Comparison of ENCODE assay signal across 8 cellular contexts in genomic region chr11:614583-615452, GRCh38. TPM values are rescaled to one million over a fixed set of nuclear protein-coding genes. Genes with fewer than 3 reads are reported as not detected.
DNase-seq lines count a peak whose midpoint lies in the region; ATAC-seq and TF ChIP-seq lines count a peak whose summit lies in the region.

No MANE protein-coding gene starts in this region.

- peaks cover 11% of the 10 kb centered on the region for H3K36me3 ChIP-seq in H7 (replicated peaks; ENCODE audit: control insufficient read depth, insufficient read depth, low read length)
- H3K36me3 ChIP-seq in heart right ventricle = peaks cover 0 to 54% (median 35%) of the 10 kb centered on the region in 9 donors
- peaks cover 0 to 30% of the 10 kb centered on the region in 2 donors for H3K36me3 ChIP-seq in gastrocnemius medialis

- CTCF ChIA-PET in activated CD4-positive, alpha-beta memory T cell treated with anti-CD3 and anti-CD28 coated beads, Interleukin-2, amount 10 ng/mL, durations not matched to agents 7 days and 5 days (lab: Charles Lee) = interaction anchor here (0.9 to 1.4 kb wide), 2 partner anchors 108 to 111 kb away, joined by 3 to 4 read pairs; no protein-coding TSS in a partner anchor

- H3K36me3 Mint-ChIP-seq in activated CD4-positive, alpha-beta memory T cell treated with anti-CD3 and anti-CD28 coated beads, Interleukin-2, amount 10 ng/mL, durations not matched to agents 7 days and 5 days (ENCODE audit: low read depth) = peaks cover 47% of the 10 kb centered on the region

- no peak for TF ChIP-seq POLR2A in gastrocnemius medialis (IDR thresholded peaks at IDR 0.05)

- DNase-seq in H7 (no peak), heart right ventricle (peak in 1 of 2 donors; percentile 59), gastrocnemius medialis (peak; percentile 62 to 80), GM03348 (ENCODE audit: low spot score) (no peak)
- DNase-seq in activated CD4-positive, alpha-beta memory T cell treated with anti-CD3 and anti-CD28 coated beads, Interleukin-2, amount 10 ng/mL, durations not matched to agents 7 days and 5 days = no peak
- DNase-seq in activated effector memory CD4-positive, alpha-beta T cell treated with anti-CD3 and anti-CD28 coated beads, Interleukin-2, amount 50 U/mL, for 16 hours = no peak

- peak overlapping the region; percentile 97 for H3K27ac Mint-ChIP-seq in activated CD4-positive, alpha-beta memory T cell treated with anti-CD3 and anti-CD28 coated beads, Interleukin-2, amount 10 ng/mL, durations not matched to agents 7 days and 5 days

- in situ Hi-C loops in gastrocnemius medialis (cut with MboI; ENCODE audit: low sequenced_read_pairs in 4 of 4) = no loop called here

- H3K27ac ChIP-seq in 22Rv1 (peak overlapping the region; percentile 86), heart right ventricle (peak overlapping the region; percentile 74 to 99 (median 96)), gastrocnemius medialis (peak overlapping the region; percentile 91 to 94 (median 93))

- POLR2A ChIA-PET in activated CD4-positive, alpha-beta memory T cell treated with anti-CD3 and anti-CD28 coated beads, Interleukin-2, amount 10 ng/mL, durations not matched to agents 7 days and 5 days (lab: Charles Lee) = interaction anchor here (0.6 to 3.0 kb wide), 28 partner anchors 8 to 191 kb away, joined by 3 to 15 read pairs (median 4); partner anchors contain the start of genes CDHR5, DEAF1, HRAS and LMNTD2

- H3K9me3 ChIP-seq in heart right ventricle = no peaks in the 10 kb centered on the region
- no peaks in the 10 kb centered on the region for H3K9me3 ChIP-seq in gastrocnemius medialis

- intact Hi-C loops in heart right ventricle (cut with DNase I) = loop anchor here in 3 of 10 donors (2.0 to 5.0 kb wide), 2 partner anchors 38 kb away; partner anchors contain the start of gene PHRF1 (in 3 of the 3)
- intact Hi-C loops in gastrocnemius medialis (cut with DNase I; ENCODE audit: low total_unique reads) = loop anchor here (2.0 kb wide), 1 partner anchor 46 kb away; no protein-coding TSS in a partner anchor

- 52 to 60% methylated on average over 63 to 67 of the region's 67 CpGs for WGBS in heart right ventricle, 2 donors

- peak overlapping the region; percentile 94 for H3K4me3 Mint-ChIP-seq in activated CD4-positive, alpha-beta memory T cell treated with anti-CD3 and anti-CD28 coated beads, Interleukin-2, amount 10 ng/mL, durations not matched to agents 7 days and 5 days

- TF ChIP-seq CTCF in 22Rv1 (IDR thresholded peaks at IDR 0.05) (no peak), heart right ventricle (IDR thresholded peaks at IDR 0.05) (no peak), gastrocnemius medialis (IDR thresholded peaks at IDR 0.05 in 4 of 5, conservative IDR thresholded peaks at IDR 0.05 in 1 of 5) (no peak)

- peak overlapping the region; percentile 58 for H3K4me3 ChIP-seq in H7 (ENCODE audit: insufficient read depth, low read depth, low read length)
- peak overlapping the region; percentile 33 to 86 (median 73) for H3K4me3 ChIP-seq in heart right ventricle
- H3K4me3 ChIP-seq in gastrocnemius medialis = peak overlapping the region; percentile 66 to 85 (median 77)

- ATAC-seq in heart right ventricle = peak in 4 of 8 donors; percentile 1 to 24 (median 2)
- peak; percentile 27 to 51 for ATAC-seq in gastrocnemius medialis
- ATAC-seq in GM19023 (IDR thresholded peaks at IDR 0.05; ENCODE audit: unreplicated experiment) = no peak

- H3K27me3 ChIP-seq in H7 (ENCODE audit: control insufficient read depth, insufficient read depth, low read length) (no peaks in the 10 kb centered on the region), heart right ventricle (no peaks in the 10 kb centered on the region), gastrocnemius medialis (no peaks in the 10 kb centered on the region)

- H3K27me3 Mint-ChIP-seq in activated CD4-positive, alpha-beta memory T cell treated with anti-CD3 and anti-CD28 coated beads, Interleukin-2, amount 10 ng/mL, durations not matched to agents 7 days and 5 days = no peaks in the 10 kb centered on the region

- H3K4me1 Mint-ChIP-seq in activated CD4-positive, alpha-beta memory T cell treated with anti-CD3 and anti-CD28 coated beads, Interleukin-2, amount 10 ng/mL, durations not matched to agents 7 days and 5 days = peaks cover 13% of the 10 kb centered on the region

- H3K9me3 Mint-ChIP-seq in activated CD4-positive, alpha-beta memory T cell treated with anti-CD3 and anti-CD28 coated beads, Interleukin-2, amount 10 ng/mL, durations not matched to agents 7 days and 5 days = no peaks in the 10 kb centered on the region

- H3K4me1 ChIP-seq in heart right ventricle (peaks cover 13 to 40% (median 24%) of the 10 kb centered on the region in 9 donors), gastrocnemius medialis (peaks cover 40 to 43% of the 10 kb centered on the region in 2 donors)

RNA-seq across cellular contexts. Expression of gene IRF7, which starts 0.9 kb away (rescaled TPM):
- total RNA-seq in H7 (2014; rRNA removed; shearing (Covaris generic)) = 13.6 and 14.6 TPM in 2 replicates
- total RNA-seq in activated CD4-positive, alpha-beta memory T cell treated with anti-CD3 and anti-CD28 coated beads, Interleukin-2, amount 10 ng/mL, durations not matched to agents 7 days and 5 days = 100 to 1,000 TPM; 220 to 221 TPM
- total RNA-seq in heart right ventricle (10 to 100 TPM in 5 of 10 donors, 1 to 10 TPM in 5; 4.5 to 20.2 (median 9.9) TPM), gastrocnemius medialis (10 to 100 TPM; 15.5 to 37.1 (median 26.3) TPM)
- polyA plus RNA-seq in heart right ventricle = 10 to 100 TPM; 12.2 to 48.4 TPM

RNA-seq across cellular contexts. Expression of gene CDHR5, which starts 9.9 kb away (rescaled TPM):
- total RNA-seq in H7 (2014; rRNA removed; shearing (Covaris generic)) = not detected in 2 replicates
- total RNA-seq in activated CD4-positive, alpha-beta memory T cell treated with anti-CD3 and anti-CD28 coated beads, Interleukin-2, amount 10 ng/mL, durations not matched to agents 7 days and 5 days = not detected
- total RNA-seq in heart right ventricle = not detected
- polyA plus RNA-seq in heart right ventricle = not detected
- total RNA-seq in gastrocnemius medialis = 1 to 10 TPM in 1 of 4 donors, under 1 TPM in 1, not detected in 2; 0.95 to 1.8 TPM

RNA-seq across cellular contexts. Expression of gene SCT, which starts 12.2 kb away (rescaled TPM):
- total RNA-seq in H7 (2014; rRNA removed; shearing (Covaris generic)) = not detected in 2 replicates
- total RNA-seq in activated CD4-positive, alpha-beta memory T cell treated with anti-CD3 and anti-CD28 coated beads, Interleukin-2, amount 10 ng/mL, durations not matched to agents 7 days and 5 days = not detected
- total RNA-seq in heart right ventricle (1 to 10 TPM in 2 of 10 donors, under 1 TPM in 1, not detected in 7; 0.99 to 2.0 (median 1.0) TPM), gastrocnemius medialis (not detected)
- polyA plus RNA-seq in heart right ventricle = under 1 TPM in 1 of 2 donors, not detected in 1; 0.64 TPM

RNA-seq across cellular contexts. Expression of gene DRD4, which starts 22.3 kb away (rescaled TPM):
- 1.8 and 2.1 TPM in 2 replicates for total RNA-seq in H7 (2014; rRNA removed; shearing (Covaris generic))
- under 1 TPM; 0.18 to 0.20 TPM for total RNA-seq in activated CD4-positive, alpha-beta memory T cell treated with anti-CD3 and anti-CD28 coated beads, Interleukin-2, amount 10 ng/mL, durations not matched to agents 7 days and 5 days
- total RNA-seq in heart right ventricle (under 1 TPM in 6 of 10 donors, not detected in 4; 0.19 to 0.72 (median 0.49) TPM), gastrocnemius medialis (not detected)
- under 1 TPM in 1 of 2 donors, not detected in 1; 0.09 TPM for polyA plus RNA-seq in heart right ventricle

RNA-seq across cellular contexts. Expression of gene PHRF1, which starts 38.5 kb away (rescaled TPM):
- total RNA-seq in H7 (2014; rRNA removed; shearing (Covaris generic)) = 37.5 and 42.1 TPM in 2 replicates
- 10 to 100 TPM; 38.7 to 39.1 TPM for total RNA-seq in activated CD4-positive, alpha-beta memory T cell treated with anti-CD3 and anti-CD28 coated beads, Interleukin-2, amount 10 ng/mL, durations not matched to agents 7 days and 5 days
- total RNA-seq in heart right ventricle = 10 to 100 TPM; 14.7 to 23.0 (median 18.5) TPM
- polyA plus RNA-seq in heart right ventricle = 10 to 100 TPM; 10.5 to 19.1 TPM
- total RNA-seq in gastrocnemius medialis = 10 to 100 TPM in 3 of 4 donors, 1 to 10 TPM in 1; 9.2 to 22.6 (median 20.8) TPM

Comparison
In these comparisons a context has a peak if more than half of its experiments do, and no peak if none do; other contexts are left out.
1. DNase-seq: peak in gastrocnemius medialis (2 of 2); none in H7 (single experiment), activated CD4-positive, alpha-beta memory T cell treated with anti-CD3 and anti-CD28 coated beads, Interleukin-2, amount 10 ng/mL, durations not matched to agents 7 days and 5 days (single experiment), activated effector memory CD4-positive, alpha-beta T cell treated with anti-CD3 and anti-CD28 coated beads, Interleukin-2, amount 50 U/mL, for 16 hours (single experiment) and GM03348 (single experiment).
2. RNA of gene IRF7, which starts 0.9 kb away (total RNA-seq): 220 to 221 TPM in activated CD4-positive, alpha-beta memory T cell treated with anti-CD3 and anti-CD28 coated beads, Interleukin-2, amount 10 ng/mL, durations not matched to agents 7 days and 5 days; 15.5 to 37.1 TPM in gastrocnemius medialis, 13.6 to 14.6 TPM in H7 and 4.5 to 20.2 TPM in heart right ventricle; every median in the first group is over 4 times any median in the second.
3. Peak in every context shown above with its lines, with median percentiles within 50 percentile points of each other: H3K27ac ChIP-seq and H3K4me3 ChIP-seq.